Comparison of ENCODE assay signal across 9 cellular contexts in genomic region chr6:132763269-132763668, GRCh38. TPM values are rescaled to one million over a fixed set of nuclear protein-coding genes. Genes with fewer than 3 reads are reported as not detected.
DNase-seq lines count a peak whose midpoint lies in the region; ATAC-seq and TF ChIP-seq lines count a peak whose summit lies in the region.
"Had no signal": no experiment of that assay in that cellular context is flagged by ENCODE, and none has a peak within 500 bp of the region (broad histone marks: within the 10 kb centered on the region; RNA-seq: fewer than 3 reads in every experiment).

No MANE protein-coding gene starts in this region.

- no peak for TF ChIP-seq POLR2A in ovary (IDR thresholded peaks at IDR 0.05)

- no peak overlapping the region for H2AFZ ChIP-seq in PC-3 (ENCODE audit: low read length)

- TF ChIP-seq EP300 in ovary (IDR thresholded peaks at IDR 0.05), result no peak

- no peak overlapping the region for H3K9ac ChIP-seq in endodermal cell (ENCODE audit: extremely low read depth, low read length, poor library complexity, severe bottlenecking)
- no peak overlapping the region for H3K9ac ChIP-seq in PC-3 (ENCODE audit: low read length)

- CTCF ChIA-PET in PC-3 (lab: Charles Lee), result interaction anchor here (1.8 kb wide), 1 partner anchor 48 kb away, joined by 9 read pairs; no protein-coding TSS in a partner anchor

- peaks cover 29% of the 10 kb centered on the region for H3K4me1 Mint-ChIP-seq in T-helper 2 cell treated with Interferon-gamma antibody and Interleukin-4, amounts not matched to agents 5 μg/mL and 100 μg/mL, for 36 hours (ENCODE audit: low read depth)
- no peaks in the 10 kb centered on the region for H3K4me1 Mint-ChIP-seq in endodermal cell

- H3K9me3 ChIP-seq in endodermal cell (ENCODE audit: control insufficient read depth, low read length) (no peaks in the 10 kb centered on the region), ovary (no peaks in the 10 kb centered on the region), PC-3 (ENCODE audit: low read length) (no peaks in the 10 kb centered on the region)

- ATAC-seq in HG03108 (IDR thresholded peaks at IDR 0.05; ENCODE audit: unreplicated experiment), result peak; percentile 94
- no peak for ATAC-seq in PC-3

- DNase-seq in GM19240 (ENCODE audit: insufficient read length, low spot score) (peak; percentile 52), endodermal cell (peak; percentile 45), ovary (no peak), PC-3 (no peak), dorsolateral prefrontal cortex (no peak)
- DNase-seq in T-helper 2 cell treated with Interferon-gamma antibody and Interleukin-4, amounts not matched to agents 5 μg/mL and 100 μg/mL, for 36 hours (ENCODE audit: low spot score), result peak; percentile 36
- DNase-seq in stimulated activated CD8-positive, alpha-beta memory T cell treated with anti-CD3 and anti-CD28 coated beads, Interleukin-7, amount 100 ng/mL, for 4 hours (ENCODE audit: low read depth in 2 of 2), result peak; percentile 11 to 12

- H3K9me2 ChIP-seq in PC-3 (replicated peaks; ENCODE audit: low read length), result no peaks in the 10 kb centered on the region

- POLR2A ChIA-PET in PC-3 (lab: Charles Lee; ENCODE audit: unreplicated experiment), result no interaction called here

- H3K9me3 Mint-ChIP-seq in T-helper 2 cell treated with Interferon-gamma antibody and Interleukin-4, amounts not matched to agents 5 μg/mL and 100 μg/mL, for 36 hours, result no peaks in the 10 kb centered on the region
- no peaks in the 10 kb centered on the region for H3K9me3 Mint-ChIP-seq in endodermal cell

- no peaks in the 10 kb centered on the region for H3K27me3 Mint-ChIP-seq in T-helper 2 cell treated with Interferon-gamma antibody and Interleukin-4, amounts not matched to agents 5 μg/mL and 100 μg/mL, for 36 hours (ENCODE audit: low read depth)
- H3K27me3 Mint-ChIP-seq in endodermal cell (ENCODE audit: insufficient read depth), result no peaks in the 10 kb centered on the region

- H3K27ac ChIP-seq in endodermal cell (ENCODE audit: low read depth, low read length), result no peak overlapping the region
- no peak overlapping the region for H3K27ac ChIP-seq in ovary
- no peak overlapping the region for H3K27ac ChIP-seq in PC-3 (ENCODE audit: low read length)
- H3K27ac ChIP-seq in dorsolateral prefrontal cortex, result peak overlapping the region in 5 of 59 donors; percentile 7 to 36 (median 23)

- intact Hi-C loops in ovary (cut with DNase I), result no loop called here
- intact Hi-C loops in PC-3 (cut with micrococcal nuclease), result no loop called here
- intact Hi-C loops in dorsolateral prefrontal cortex (cut with DNase I), result no loop called here

- peaks cover 5% of the 10 kb centered on the region for H3F3A ChIP-seq in PC-3 (ENCODE audit: low read length, unreplicated experiment)

- H3K27me3 ChIP-seq in endodermal cell (ENCODE audit: control insufficient read depth, insufficient read depth, low read length, poor library complexity, severe bottlenecking) (no peaks in the 10 kb centered on the region), ovary (no peaks in the 10 kb centered on the region), PC-3 (ENCODE audit: low read length) (no peaks in the 10 kb centered on the region), dorsolateral prefrontal cortex (no peaks in the 10 kb centered on the region)

- BruUV-seq in PC-3 (replicated peaks; lab: Mats Ljungman, UMichigan), result no TSS peak

- no peak for TF ChIP-seq CTCF in endodermal cell (conservative IDR thresholded peaks at IDR 0.05)
- TF ChIP-seq CTCF in ovary (IDR thresholded peaks at IDR 0.05), result no peak
- no peak for TF ChIP-seq CTCF in PC-3 (conservative IDR thresholded peaks at IDR 0.05; ENCODE audit: low read depth, low read length)
- TF ChIP-seq CTCF in dorsolateral prefrontal cortex (IDR thresholded peaks at IDR 0.05 in 54 of 56, conservative IDR thresholded peaks at IDR 0.05 in 2 of 56; ENCODE audit: low read depth in 1 of 56, partially characterized antibody in 56 of 56), result no peak

- H3K36me3 Mint-ChIP-seq in T-helper 2 cell treated with Interferon-gamma antibody and Interleukin-4, amounts not matched to agents 5 μg/mL and 100 μg/mL, for 36 hours (ENCODE audit: low read depth), result peaks cover 2% of the 10 kb centered on the region
- H3K36me3 Mint-ChIP-seq in endodermal cell (ENCODE audit: low read depth), result no peaks in the 10 kb centered on the region

- H4K20me1 ChIP-seq in PC-3 (ENCODE audit: low read length), result no peaks in the 10 kb centered on the region

- 85 to 93% methylated on average over 2 of the region's 2 CpGs for WGBS in endodermal cell (ENCODE audit: insufficient coverage in 1 of 2, insufficient read length in 1 of 2), 2 experiments
- WGBS in ovary, 3 donors, result 28 to 40% (median 35%) methylated on average over 2 of the region's 2 CpGs

- H3K4me3 ChIP-seq in endodermal cell (ENCODE audit: low read length) (no peak overlapping the region), ovary (no peak overlapping the region), PC-3 (ENCODE audit: low read length) (no peak overlapping the region), dorsolateral prefrontal cortex (peak overlapping the region in 1 of 59 donors; percentile 17)

- no peaks in the 10 kb centered on the region for H3K4me1 ChIP-seq in endodermal cell (ENCODE audit: control insufficient read depth, insufficient read depth, low read length)
- H3K4me1 ChIP-seq in ovary (ENCODE audit: insufficient read depth), result no peaks in the 10 kb centered on the region
- peaks cover 14% of the 10 kb centered on the region for H3K4me1 ChIP-seq in PC-3 (ENCODE audit: insufficient read depth, low read length)

- no peak overlapping the region for H3K4me2 ChIP-seq in PC-3 (ENCODE audit: low read length)

- no peaks in the 10 kb centered on the region for H3K36me3 ChIP-seq in endodermal cell (ENCODE audit: control insufficient read depth, insufficient read depth, low read length)
- no peaks in the 10 kb centered on the region for H3K36me3 ChIP-seq in ovary
- no peaks in the 10 kb centered on the region for H3K36me3 ChIP-seq in PC-3 (ENCODE audit: low read depth, low read length)

- H3K27ac Mint-ChIP-seq in T-helper 2 cell treated with Interferon-gamma antibody and Interleukin-4, amounts not matched to agents 5 μg/mL and 100 μg/mL, for 36 hours, result peak overlapping the region; percentile 58
- no peak overlapping the region for H3K27ac Mint-ChIP-seq in endodermal cell

- peak overlapping the region; percentile 77 for H3K4me3 Mint-ChIP-seq in T-helper 2 cell treated with Interferon-gamma antibody and Interleukin-4, amounts not matched to agents 5 μg/mL and 100 μg/mL, for 36 hours
- H3K4me3 Mint-ChIP-seq in endodermal cell, result no peak overlapping the region

- H3K79me2 ChIP-seq in PC-3 (ENCODE audit: low read length), result no peaks in the 10 kb centered on the region

RNA-seq across cellular contexts. Expression of gene VNN2, which starts 5.6 kb away (rescaled TPM):
- not detected for total RNA-seq in endodermal cell
- not detected for polyA plus RNA-seq in endodermal cell (2013, experiment 1 of 2)
- not detected for polyA plus RNA-seq in endodermal cell (2013, experiment 2 of 2)
- total RNA-seq in ovary, result 1 to 10 TPM in 4 of 7 donors, under 1 TPM in 3; 0.59 to 4.9 (median 1.4) TPM
- polyA plus RNA-seq in ovary, result 1 to 10 TPM; 1.0 to 7.2 TPM
- not detected in 2 replicates for total RNA-seq in PC-3 (2014; rRNA removed)
- total RNA-seq in dorsolateral prefrontal cortex, result 10 to 100 TPM in 3 of 120 experiments, 1 to 10 TPM in 79, under 1 TPM in 33, not detected in 5; 0.22 to 18.5 (median 1.6) TPM

RNA-seq across cellular contexts. Expression of gene SLC18B1, which starts 35.2 kb away (rescaled TPM):
- total RNA-seq in endodermal cell (10 to 100 TPM; 10.9 to 15.3 TPM), ovary (10 to 100 TPM in 3 of 7 donors, 1 to 10 TPM in 4; 3.2 to 10.9 (median 9.7) TPM), PC-3 (2014; rRNA removed) (8.4 and 9.1 TPM in 2 replicates), dorsolateral prefrontal cortex (10 to 100 TPM; 13.0 to 66.4 (median 29.6) TPM)
- polyA plus RNA-seq in endodermal cell (2013, experiment 1 of 2), result 16.0 TPM
- 14.4 TPM for polyA plus RNA-seq in endodermal cell (2013, experiment 2 of 2)
- polyA plus RNA-seq in ovary, result 10 to 100 TPM in 1 of 2 donors, 1 to 10 TPM in 1; 6.5 to 15.2 TPM

RNA-seq across cellular contexts. Expression of gene VNN1, which starts 49.4 kb away (rescaled TPM):
- total RNA-seq in endodermal cell (not detected), ovary (1 to 10 TPM in 4 of 7 donors, under 1 TPM in 2, not detected in 1; 0.28 to 5.0 (median 1.3) TPM), PC-3 (2014; rRNA removed) (0.04 and 0.12 TPM in 2 replicates), dorsolateral prefrontal cortex (1 to 10 TPM in 5 of 120 experiments, under 1 TPM in 81, not detected in 34; 0.13 to 3.7 (median 0.32) TPM)
- not detected for polyA plus RNA-seq in endodermal cell (2013, experiment 1 of 2)
- not detected for polyA plus RNA-seq in endodermal cell (2013, experiment 2 of 2)
- 1 to 10 TPM in 1 of 2 donors, under 1 TPM in 1; 0.34 to 1.2 TPM for polyA plus RNA-seq in ovary
- total RNA-seq: T-helper 1 cell treated with Interleukin-12 subunit alpha and Interleukin-12 subunit beta and Interleukin-4 antibody, amounts not matched to agents 30 ng/mL and 1 ng/mL, for 36 hours had no signal

RNA-seq across cellular contexts. Expression of gene RPS12, which starts 51.1 kb away (rescaled TPM):
- total RNA-seq in endodermal cell, result 1,000 to 10,000 TPM; 1,249 to 1,298 TPM
- polyA plus RNA-seq in endodermal cell (2013, experiment 1 of 2), result 2,047 TPM
- polyA plus RNA-seq in endodermal cell (2013, experiment 2 of 2), result 1,835 TPM
- 1,000 to 10,000 TPM; 1,933 to 6,320 (median 2,198) TPM for total RNA-seq in ovary
- polyA plus RNA-seq in ovary, result 1,000 to 10,000 TPM; 2,239 to 5,658 TPM
- total RNA-seq in PC-3 (2014; rRNA removed), result 770 and 1,189 TPM in 2 replicates
- total RNA-seq in dorsolateral prefrontal cortex, result 100 to 1,000 TPM; 173 to 464 (median 290) TPM

Comparison
In these comparisons a context has a peak if more than half of its experiments do, and no peak if none do; other contexts are left out.
1. DNase-seq: peak in GM19240 (single experiment), T-helper 2 cell treated with Interferon-gamma antibody and Interleukin-4, amounts not matched to agents 5 μg/mL and 100 μg/mL, for 36 hours (single experiment), endodermal cell (single experiment) and stimulated activated CD8-positive, alpha-beta memory T cell treated with anti-CD3 and anti-CD28 coated beads, Interleukin-7, amount 100 ng/mL, for 4 hours (2 of 2); none in ovary (0 of 5), PC-3 (single experiment) and dorsolateral prefrontal cortex (0 of 10).